In the genomic region with DNA sequence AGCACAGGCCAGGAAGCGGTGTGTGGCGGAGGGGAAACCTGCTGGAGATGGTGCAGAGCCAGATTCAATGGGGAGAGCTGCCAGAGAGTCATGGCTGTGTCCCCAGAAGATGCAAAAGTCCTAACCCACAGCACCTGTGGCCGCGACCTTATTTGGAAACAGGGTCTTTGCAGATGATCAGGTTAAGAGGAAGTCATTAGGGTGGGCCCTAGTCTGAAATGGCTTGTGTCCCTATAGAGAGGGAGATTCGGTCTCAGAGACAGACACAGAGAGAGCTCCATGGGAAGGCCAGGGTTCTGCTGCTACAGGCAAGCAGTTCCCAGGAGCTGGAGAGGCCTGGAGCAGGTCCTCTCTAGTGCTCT, we compare ENCODE assay signal across 19 cellular contexts. TPM values are rescaled to one million over a fixed set of nuclear protein-coding genes. Genes with fewer than 3 reads are reported as not detected.
DNase-seq lines count a peak whose midpoint lies in the region; ATAC-seq, FAIRE-seq and TF ChIP-seq lines count a peak whose summit lies in the region.
"Had no signal": no experiment of that assay in that cellular context is flagged by ENCODE, and none has a peak within 500 bp of the region (broad histone marks: within the 10 kb centered on the region; RNA-seq: fewer than 3 reads in every experiment).

No MANE protein-coding gene starts in this region.

- H4K20me1 ChIP-seq in GM12878 (ENCODE audit: control insufficient read depth, insufficient read depth), result no peaks in the 10 kb centered on the region

- no peak for FAIRE-seq in GM12878 (lab: Jason Lieb, UNC)
- FAIRE-seq: frontal cortex had no signal

- H3K4me2 ChIP-seq in GM12878 (ENCODE audit: control insufficient read depth, insufficient read depth), result no peak overlapping the region

- no peaks in the 10 kb centered on the region for H3K27me3 ChIP-seq in GM12878 (replicated peaks in 1 of 2; ENCODE audit: control insufficient read depth in 2 of 2, insufficient read depth in 2 of 2, low read length in 1 of 2)
- H3K27me3 ChIP-seq: colonic mucosa had no signal

- H3K4me1 ChIP-seq in GM12878 (ENCODE audit: control insufficient read depth, insufficient read depth, low read length), result peaks cover 16% of the 10 kb centered on the region
- H3K4me1 ChIP-seq: colonic mucosa had no signal

- H3K9me3 Mint-ChIP-seq in IgD-negative memory B cell, result no peaks in the 10 kb centered on the region
- H3K9me3 Mint-ChIP-seq: activated CD4-positive, alpha-beta memory T cell treated with anti-CD3 and anti-CD28 coated beads, Interleukin-2, amount 10 ng/mL, durations not matched to agents 7 days and 5 days; activated T-helper 2 cell treated with anti-CD3 and anti-CD28 coated beads, Interferon-gamma antibody, Interleukin-2, Interleukin-4, amounts not matched to agents 10 μg/mL and 5 μg/mL and 100 μg/mL, durations not matched to agents 14 hours and 24 hours and 36 hours; naive thymus-derived CD8-positive, alpha-beta T cell had no signal

- peak; percentile 56 for DNase-seq in activated effector memory CD4-positive, alpha-beta T cell treated with anti-CD3 and anti-CD28 coated beads, Interleukin-2, amount 50 U/mL, for 16 hours
- DNase-seq in activated effector memory CD4-positive, alpha-beta T cell treated with Interleukin-2 at 50 U/mL for 16 hours, result no peak
- DNase-seq in GM12878 (ENCODE audit: low read depth, low spot score), result no peak
- peak; percentile 20 for DNase-seq in stimulated activated CD8-positive, alpha-beta memory T cell treated with anti-CD3 and anti-CD28 coated beads, Interleukin-4, amount 100 ng/mL, for 48 hours
- DNase-seq: activated CD4-positive, alpha-beta memory T cell treated with anti-CD3 and anti-CD28 coated beads, Interleukin-2, amount 10 ng/mL, durations not matched to agents 7 days and 5 days; COR-L47; GF-D8; NCI-H187 treated with DMSO at 0.1 percent for 48 hours; NCI-H446 treated with DMSO at 0.1 percent for 48 hours; stimulated activated CD4-positive, alpha-beta T cell treated with anti-CD3 and anti-CD28 coated beads, Interleukin-15, amount 100 ng/mL, for 24 hours had no signal

- TF ChIP-seq EP300 in GM12878 (IDR thresholded peaks at IDR 0.05; ENCODE audit: borderline replicate concordance in 1 of 2, control insufficient read depth in 1 of 2, low read depth in 2 of 2, low read length in 2 of 2), result no peak

- SMC1A ChIA-PET in GM12878 (lab: Charles Lee; ENCODE audit: uncharacterized antibody, unreplicated experiment), result no interaction called here

- H2AFZ ChIP-seq in GM12878 (ENCODE audit: control insufficient read depth, low read depth, low read length), result peak overlapping the region; percentile 50

- intact Hi-C loops in GM12878 (cut with micrococcal nuclease; ENCODE audit: unreplicated experiment), result no loop called here

- no peak for ATAC-seq in GM12878
- no peak for ATAC-seq in GM18873 (IDR thresholded peaks at IDR 0.05; ENCODE audit: low FRiP score, unreplicated experiment)
- ATAC-seq in GM21515 (IDR thresholded peaks at IDR 0.05; ENCODE audit: unreplicated experiment), result no peak
- ATAC-seq in HG03378 (IDR thresholded peaks at IDR 0.05; ENCODE audit: unreplicated experiment), result no peak
- ATAC-seq: lower lobe of right lung; naive thymus-derived CD8-positive, alpha-beta T cell had no signal

- peaks cover 5% of the 10 kb centered on the region for H3K36me3 Mint-ChIP-seq in IgD-negative memory B cell

- WGBS in GM12878 (ENCODE audit: insufficient coverage, insufficient replicate concordance, low lambda C conversion rate, missing lambda C conversion rate), result 72% methylated on average over 5 of the region's 5 CpGs

- peaks cover 29% of the 10 kb centered on the region for H3K79me2 ChIP-seq in GM12878 (ENCODE audit: control insufficient read depth, insufficient read depth, low read length)

- H3K4me1 Mint-ChIP-seq in IgD-negative memory B cell, result peaks cover 33 to 43% (median 41%) of the 10 kb centered on the region in 3 donors

- H3K27me3 Mint-ChIP-seq in IgD-negative memory B cell, result no peaks in the 10 kb centered on the region
- H3K27me3 Mint-ChIP-seq: naive thymus-derived CD8-positive, alpha-beta T cell had no signal

- CTCF ChIA-PET in GM12878 (lab: Yijun Ruan, JAX), result no interaction called here

- peak overlapping the region; percentile 70 to 95 (median 80) for H3K4me3 Mint-ChIP-seq in IgD-negative memory B cell

- no peak for TF ChIP-seq POLR2A in GM12878 (IDR thresholded peaks at IDR 0.05; ENCODE audit: low read depth, low read length)

- RAD21 ChIA-PET in GM12878 (lab: Charles Lee; ENCODE audit: unreplicated experiment), result interaction anchor here (0.9 to 1.1 kb wide), 2 partner anchors 11 to 22 kb away, joined by 3 to 4 read pairs; no protein-coding TSS in a partner anchor

- in situ Hi-C loops in GM12878 (cut with MboI), result no loop called here

- H3K9me3 ChIP-seq in GM12878 (replicated peaks; ENCODE audit: control insufficient read depth, insufficient read depth, low read length), result no peaks in the 10 kb centered on the region
- H3K9me3 ChIP-seq: colonic mucosa, lower lobe of right lung had no signal

- no peak overlapping the region for H3K4me3 ChIP-seq in GM12878
- H3K4me3 ChIP-seq: colonic mucosa, lower lobe of right lung had no signal

- BruUV-seq in GM12878 (replicated peaks; lab: Mats Ljungman, UMichigan), result no TSS peak

- TF ChIP-seq CTCF in GM12878 (IDR thresholded peaks at IDR 0.05 in 2 of 3, conservative IDR thresholded peaks at IDR 0.05 in 1 of 3; ENCODE audit: control insufficient read depth in 2 of 3, extremely low read depth in 1 of 3, insufficient read depth in 1 of 3, low read depth in 3 of 3, low read length in 3 of 3), result no peak

- peaks cover 0 to 9% of the 10 kb centered on the region in 2 experiments; a peak in 1 of 4 replicates for H3K36me3 ChIP-seq in GM12878 (ENCODE audit: control insufficient read depth in 2 of 2, insufficient read depth in 2 of 2, low read length in 1 of 2)
- H3K36me3 ChIP-seq: colonic mucosa had no signal

- no peak for TF ChIP-seq RAD21 in GM12878 (IDR thresholded peaks at IDR 0.05; ENCODE audit: insufficient read depth, low read depth, low read length)

- H3K9ac ChIP-seq in GM12878 (ENCODE audit: control insufficient read depth, insufficient read depth, low read length), result no peak overlapping the region; the same call in 1 of the 2 replicates

- H3K27ac Mint-ChIP-seq in IgD-negative memory B cell, result peak overlapping the region; percentile 80 to 97 (median 84)
- H3K27ac Mint-ChIP-seq: activated CD4-positive, alpha-beta memory T cell treated with anti-CD3 and anti-CD28 coated beads, Interleukin-2, amount 10 ng/mL, durations not matched to agents 7 days and 5 days; activated T-helper 2 cell treated with anti-CD3 and anti-CD28 coated beads, Interferon-gamma antibody, Interleukin-2, Interleukin-4, amounts not matched to agents 10 μg/mL and 5 μg/mL and 100 μg/mL, durations not matched to agents 14 hours and 24 hours and 36 hours had no signal

- POLR2A ChIA-PET in GM12878 (lab: Charles Lee), result interaction anchor here (1.0 kb wide), 1 partner anchor 10 kb away, joined by 3 read pairs; no protein-coding TSS in a partner anchor

- no peak overlapping the region for H3K27ac ChIP-seq in GM12878 (ENCODE audit: control insufficient read depth, insufficient read depth)
- H3K27ac ChIP-seq: colonic mucosa, lower lobe of right lung had no signal

TF ChIP-seq in GM12878, 131 proteins besides CTCF, POLR2A, EP300 and RAD21:
- TF ChIP-seq CBFB (IDR thresholded peaks at IDR 0.05; ENCODE audit: low read depth) (no peak), RUNX3 (IDR thresholded peaks at IDR 0.05; ENCODE audit: low read length) (0 out of 2 replicates have a peak, but pooled peaks have one; percentile 5), BACH1 (IDR thresholded peaks at IDR 0.05; ENCODE audit: borderline replicate concordance) (no peak)

RNA-seq across cellular contexts. Expression of a gene that starts 1.8 kb away (rescaled TPM):
- polyA plus RNA-seq in IgD-negative memory B cell (76.4 TPM), GM12878 (2011; rRNA removed) (63.6 and 70.6 TPM in 2 replicates), GM12878 (2014; fragmentation: Illumina TruSeq; extraction: Trizol) (84.5 and 93.5 TPM in 2 replicates), GM12878 (2014; fragmentation: Nextera tagmentation; extraction: Ambion mirVana) (1 to 10 TPM; 2.3 to 7.0 TPM), GM12878 (2014; rRNA removed) (94.1 and 94.8 TPM in 2 replicates), GM12878 (2016; fragmentation: Nextera tagmentation; extraction: Ambion mirVana) (10 to 100 TPM; 60.2 to 82.4 TPM)
- 365 and 373 TPM in 2 replicates for total RNA-seq in GM12878 (2013; cell fraction: nucleolus; rRNA removed)
- total RNA-seq in GM12878 (2014; rRNA removed) (67.6 and 74.7 TPM in 2 replicates), GM12878 (2014; rRNA removed; fragmentation: Illumina TruSeq; extraction: Trizol) (58.9 and 59.4 TPM in 2 replicates), GM12878 (2021) (109 TPM in 2 replicates)
- polyA plus RNA-seq in GM12878 (2011; ENCODE audit: low read depth), result 26.1 TPM
- polyA plus RNA-seq in GM12878 (2011; cell fraction: cytosol; rRNA removed), result 70.3 and 92.5 TPM in 2 replicates
- 197 and 246 TPM in 2 replicates for polyA plus RNA-seq in GM12878 (2011; cell fraction: nucleus; rRNA removed)
- polyA plus RNA-seq in GM12878 (2012), result 41.3 and 58.7 TPM in 2 replicates
- 43.1 and 54.4 TPM in 2 replicates for polyA minus RNA-seq in GM12878 (2011; rRNA and poly(A)+ RNA removed)
- polyA minus RNA-seq in GM12878 (2011; cell fraction: cytosol; rRNA and poly(A)+ RNA removed), result 25.0 and 34.6 TPM in 2 replicates
- polyA minus RNA-seq in GM12878 (2011; cell fraction: nucleus; rRNA and poly(A)+ RNA removed), result 71.8 and 93.6 TPM in 2 replicates

Comparison
In these comparisons a context has a peak if more than half of its experiments do, and no peak if none do; other contexts are left out.
1. DNase-seq: peak in activated effector memory CD4-positive, alpha-beta T cell treated with anti-CD3 and anti-CD28 coated beads, Interleukin-2, amount 50 U/mL, for 16 hours (single experiment) and stimulated activated CD8-positive, alpha-beta memory T cell treated with anti-CD3 and anti-CD28 coated beads, Interleukin-4, amount 100 ng/mL, for 48 hours (single experiment); none in activated effector memory CD4-positive, alpha-beta T cell treated with Interleukin-2 at 50 U/mL for 16 hours (single experiment) and GM12878 (single experiment).